In the genomic region with DNA sequence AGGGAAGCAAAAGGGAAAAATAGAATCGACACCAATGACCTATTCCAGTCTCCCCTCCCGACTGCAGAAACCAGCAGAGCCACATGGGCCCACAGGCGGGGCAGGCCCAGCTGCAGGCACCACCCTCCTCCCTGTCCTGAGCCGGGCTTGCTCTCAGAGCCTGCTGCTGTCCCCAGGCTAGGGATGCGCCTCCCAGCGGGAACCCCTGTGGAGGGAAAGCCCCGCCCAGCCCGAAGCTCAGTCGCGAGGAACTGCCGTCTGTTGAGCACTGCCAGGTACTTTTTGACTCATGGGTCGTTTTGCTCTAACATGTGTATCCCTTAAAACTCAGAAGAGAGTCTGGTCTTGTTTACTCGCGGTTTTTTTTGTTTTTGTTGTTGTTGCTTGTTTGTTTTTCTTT, we compare ENCODE assay signal across 8 cellular contexts.
DNase-seq lines count a peak whose midpoint lies in the region; ATAC-seq, FAIRE-seq and TF ChIP-seq lines count a peak whose summit lies in the region.

No MANE protein-coding gene starts in this region.

- DNase-seq in SIG-M5 treated with dmso at 0.1 percent for 504 hours (lab: John Stamatoyannopoulos, UW; ENCODE audit: unreplicated experiment) (peak; percentile 11), SIG-M5 (lab: John Stamatoyannopoulos, UW) (no peak), adipocyte (ENCODE audit: low read depth) (peak; percentile 7), keratinocyte (ENCODE audit: low read depth, low spot score) (peak; percentile 9), type B pancreatic cell (ENCODE audit: extremely low spot score, unreplicated experiment) (peak; percentile 67), T-helper 2 cell (no peak)
- no peak for DNase-seq in stimulated activated CD4-positive, alpha-beta T cell treated with anti-CD3 and anti-CD28 coated beads, Interleukin-12 subunit alpha, Interleukin-12 subunit beta, amount 100 ng/mL, for 4 hours

- no peaks in the 10 kb centered on the region for H3K9me3 Mint-ChIP-seq in type B pancreatic cell

- H3K27ac ChIP-seq in keratinocyte (ENCODE audit: control insufficient read depth, insufficient read depth, low read length) = no peak overlapping the region

- H3K36me3 ChIP-seq in adipocyte (ENCODE audit: control insufficient read depth, insufficient read depth, low read length, severe bottlenecking) (no peaks in the 10 kb centered on the region), keratinocyte (ENCODE audit: control insufficient read depth in 2 of 2, extremely low read depth in 1 of 2, insufficient read depth in 2 of 2, low read length in 2 of 2) (no peaks in the 10 kb centered on the region)

- FAIRE-seq in keratinocyte (lab: Jason Lieb, UNC) = no peak

- H3K4me3 ChIP-seq in adipocyte (ENCODE audit: low read length) = no peak overlapping the region
- no peak overlapping the region for H3K4me3 ChIP-seq in keratinocyte (ENCODE audit: control insufficient read depth in 2 of 3, extremely low read depth in 1 of 3, insufficient read depth in 2 of 3, low read depth in 1 of 3, low read length in 3 of 3)

- no peaks in the 10 kb centered on the region for H3K79me2 ChIP-seq in keratinocyte (ENCODE audit: control insufficient read depth, insufficient read depth, low read length)

- H3K9ac ChIP-seq in adipocyte (ENCODE audit: low read length) (no peak overlapping the region), keratinocyte (ENCODE audit: control insufficient read depth, extremely low read depth, insufficient read depth, low read length) (no peak overlapping the region)

- no peaks in the 10 kb centered on the region for H4K20me1 ChIP-seq in keratinocyte (ENCODE audit: control insufficient read depth, extremely low read depth, insufficient read depth, low read length)

- peaks cover 9% of the 10 kb centered on the region for H3K4me1 Mint-ChIP-seq in type B pancreatic cell (ENCODE audit: unreplicated experiment)

- peaks cover 17% of the 10 kb centered on the region for H3K9me3 ChIP-seq in adipocyte (ENCODE audit: control insufficient read depth, low read length)
- no peaks in the 10 kb centered on the region for H3K9me3 ChIP-seq in keratinocyte (ENCODE audit: control insufficient read depth, low read depth, low read length)

- no peak for ATAC-seq in HG02840 (IDR thresholded peaks at IDR 0.05; ENCODE audit: low FRiP score, unreplicated experiment)

- H3K4me2 ChIP-seq in keratinocyte (ENCODE audit: control insufficient read depth, extremely low read depth, insufficient read depth, low read depth, low read length) = peak overlapping the region; percentile 50

- H3K27ac Mint-ChIP-seq in type B pancreatic cell = no peak overlapping the region

- H3K27me3 ChIP-seq in adipocyte (replicated peaks; ENCODE audit: control insufficient read depth, insufficient read depth, low read length) = peaks cover 22% of the 10 kb centered on the region
- peaks cover 12% of the 10 kb centered on the region for H3K27me3 ChIP-seq in keratinocyte (ENCODE audit: control insufficient read depth, extremely low read depth, insufficient read depth, low read length)

- H3K27me3 Mint-ChIP-seq in type B pancreatic cell = peaks cover 15% of the 10 kb centered on the region

- no peaks in the 10 kb centered on the region for H3K9me1 ChIP-seq in keratinocyte (ENCODE audit: control insufficient read depth, extremely low read depth, insufficient read depth, low read length)

- dilution Hi-C loops in keratinocyte (cut with MboI; ENCODE audit: extremely low pct_ligation_motif_present, low sequenced_read_pairs) = no loop called here

- no peaks in the 10 kb centered on the region for H3K36me3 Mint-ChIP-seq in type B pancreatic cell

- H3K4me1 ChIP-seq in adipocyte (ENCODE audit: control insufficient read depth, insufficient read depth, low read length) (peaks cover 4% of the 10 kb centered on the region), keratinocyte (ENCODE audit: control insufficient read depth, extremely low read depth, insufficient read depth, low read length) (peaks cover 9% of the 10 kb centered on the region)

- peak in 1 of 3 experiments; percentile 3 for TF ChIP-seq CTCF in keratinocyte (optimal IDR thresholded peaks at IDR 0.05 in 1 of 3, IDR thresholded peaks at IDR 0.05 in 1 of 3, conservative IDR thresholded peaks at IDR 0.05 in 1 of 3; ENCODE audit: extremely low read depth in 1 of 3, insufficient read depth in 2 of 3, low read length in 3 of 3)
- TF ChIP-seq CTCF in type B pancreatic cell (conservative IDR thresholded peaks at IDR 0.05) = no peak

- H3K4me3 Mint-ChIP-seq in type B pancreatic cell = peak overlapping the region; percentile 40

- H2AFZ ChIP-seq in keratinocyte (ENCODE audit: control insufficient read depth, low read length) = peak overlapping the region; percentile 42

Comparison
In these comparisons a context has a peak if more than half of its experiments do, and no peak if none do; other contexts are left out.
1. DNase-seq: peak in SIG-M5 treated with dmso at 0.1 percent for 504 hours (single experiment), adipocyte (single experiment), keratinocyte (single experiment) and type B pancreatic cell (single experiment); none in SIG-M5 (single experiment), T-helper 2 cell (0 of 5) and stimulated activated CD4-positive, alpha-beta T cell treated with anti-CD3 and anti-CD28 coated beads, Interleukin-12 subunit alpha, Interleukin-12 subunit beta, amount 100 ng/mL, for 4 hours (single experiment).